ENCODE assay signal across 1 cellular context in genomic region chr15:62060896-62061280, GRCh38.
TF ChIP-seq lines count a peak whose summit lies in the region.

No MANE protein-coding gene starts in this region.

TF ChIP-seq in HepG2, 621 proteins besides CTCF, POLR2A, EP300 and RAD21:
- TF ChIP-seq ZNF18 (CRISPR knock-in tag; IDR thresholded peaks at IDR 0.05; ENCODE audit: insufficient replicate concordance) (peak; percentile 36), SMAD9 (CRISPR knock-in tag; IDR thresholded peaks at IDR 0.05) (0 out of 2 replicates have a peak, but pooled peaks have one; percentile 10), ZNF543 (CRISPR knock-in tag; IDR thresholded peaks at IDR 0.05) (no peak), ZEB1 (IDR thresholded peaks at IDR 0.05; ENCODE audit: insufficient replicate concordance, low read depth) (peak; percentile 2), FOXJ3 (CRISPR knock-in tag; IDR thresholded peaks at IDR 0.05; ENCODE audit: borderline replicate concordance) (0 out of 2 replicates have a peak, but pooled peaks have one; percentile 3), MEF2D (CRISPR knock-in tag; IDR thresholded peaks at IDR 0.05) (0 out of 2 replicates have a peak, but pooled peaks have one; percentile 8), AHDC1 (CRISPR knock-in tag; IDR thresholded peaks at IDR 0.05; ENCODE audit: borderline replicate concordance) (0 out of 2 replicates have a peak, but pooled peaks have one; percentile 14), ZNF816 (CRISPR knock-in tag; IDR thresholded peaks at IDR 0.05; ENCODE audit: borderline replicate concordance) (no peak)
